Comparison of ENCODE assay signal across 8 cellular contexts in genomic region chr9:91948423-91949292, GRCh38. TPM values are rescaled to one million over a fixed set of nuclear protein-coding genes. Genes with fewer than 3 reads are reported as not detected.
DNase-seq lines count a peak whose midpoint lies in the region; ATAC-seq and TF ChIP-seq lines count a peak whose summit lies in the region.

No MANE protein-coding gene starts in this region.

- H3K27me3 ChIP-seq in HCT116 (ENCODE audit: insufficient read depth, low read length) (no peaks in the 10 kb centered on the region), WERI-Rb-1 (ENCODE audit: insufficient read depth, low read depth, severe bottlenecking) (no peaks in the 10 kb centered on the region), fibroblast of lung (ENCODE audit: control insufficient read depth, insufficient read depth, low read length) (no peaks in the 10 kb centered on the region), neural progenitor cell (peaks cover 23% of the 10 kb centered on the region)

- intact Hi-C loops in HCT116 (cut with micrococcal nuclease): no loop called here

- TF ChIP-seq RAD21 in HCT116 (IDR thresholded peaks at IDR 0.05; ENCODE audit: low read depth): no peak

- H3K9ac ChIP-seq in HCT116 (ENCODE audit: low read length) (peak overlapping the region; percentile 73), fibroblast of lung (ENCODE audit: insufficient read depth, low read length) (peak overlapping the region; percentile 61), neural progenitor cell (peak overlapping the region; percentile 60)

- H3K4me1 Mint-ChIP-seq in neural progenitor cell: peaks cover 39% of the 10 kb centered on the region

- RAD21 ChIA-PET in HCT116 (lab: Charles Lee; ENCODE audit: low non-redundant PET in 1 of 2, low total read pairs in 2 of 2, uncharacterized antibody in 2 of 2, unreplicated experiment in 2 of 2): interaction anchor here in 1 of 2 experiments (0.9 kb wide), 1 partner anchor 190 kb away, joined by 3 read pairs; no protein-coding TSS in a partner anchor

- H3F3A ChIP-seq in neural progenitor cell (ENCODE audit: low read depth): peaks cover 27% of the 10 kb centered on the region

- H3K36me3 ChIP-seq in HCT116 (ENCODE audit: control insufficient read depth in 1 of 2, insufficient read depth in 2 of 2, low read length in 2 of 2): no peaks in the 10 kb centered on the region
- H3K36me3 ChIP-seq in WERI-Rb-1: no peaks in the 10 kb centered on the region
- no peaks in the 10 kb centered on the region for H3K36me3 ChIP-seq in fibroblast of lung (ENCODE audit: control insufficient read depth, insufficient read depth, low read length)
- H3K36me3 ChIP-seq in neural progenitor cell: no peaks in the 10 kb centered on the region

- TF ChIP-seq POLR2A in HCT116 (IDR thresholded peaks at IDR 0.05; ENCODE audit: borderline replicate concordance, extremely low read depth, insufficient read depth, insufficient read length) (no peak), GM18505 (IDR thresholded peaks at IDR 0.05; ENCODE audit: borderline replicate concordance, extremely low read depth, insufficient read depth, insufficient read length) (no peak)

- no peaks in the 10 kb centered on the region for H3K9me3 ChIP-seq in HCT116 (ENCODE audit: control insufficient read depth in 1 of 2, insufficient read depth in 1 of 2, low read depth in 1 of 2, low read length in 2 of 2)
- no peaks in the 10 kb centered on the region for H3K9me3 ChIP-seq in WERI-Rb-1 (ENCODE audit: severe bottlenecking)
- no peaks in the 10 kb centered on the region for H3K9me3 ChIP-seq in fibroblast of lung (ENCODE audit: control insufficient read depth, insufficient read depth, low read depth, low read length)
- H3K9me3 ChIP-seq in neural progenitor cell (ENCODE audit: low read depth): no peaks in the 10 kb centered on the region

- H4K20me1 ChIP-seq in HCT116 (ENCODE audit: insufficient read depth) (no peaks in the 10 kb centered on the region), fibroblast of lung (ENCODE audit: control insufficient read depth, extremely low read depth, insufficient read depth, low read length) (no peaks in the 10 kb centered on the region), neural progenitor cell (ENCODE audit: low read depth) (peaks cover 49% of the 10 kb centered on the region)

- H3K27ac Mint-ChIP-seq in neural progenitor cell: no peak overlapping the region

- H3K4me3 Mint-ChIP-seq in neural progenitor cell: peak overlapping the region; percentile 93

- peak overlapping the region; percentile 78 for H3K27ac ChIP-seq in HCT116 (ENCODE audit: low read depth, low read length)
- H3K27ac ChIP-seq in WERI-Rb-1: peak overlapping the region; percentile 78
- no peak overlapping the region for H3K27ac ChIP-seq in fibroblast of lung (ENCODE audit: insufficient read depth, low read length)
- H3K27ac ChIP-seq in neural progenitor cell: no peak overlapping the region

- H3K27me3 Mint-ChIP-seq in neural progenitor cell (ENCODE audit: insufficient read depth, low read depth): peaks cover 4% of the 10 kb centered on the region

- H3K79me2 ChIP-seq in HCT116 (ENCODE audit: insufficient read depth, low read length) (peaks cover 51% of the 10 kb centered on the region), fibroblast of lung (ENCODE audit: control insufficient read depth, insufficient read depth, low read length) (peaks cover 2% of the 10 kb centered on the region), neural progenitor cell (ENCODE audit: low read depth) (peaks cover 63% of the 10 kb centered on the region)

- BruUV-seq in HCT116 (replicated peaks; lab: Mats Ljungman, UMichigan): no TSS peak

- POLR2A ChIA-PET in AG04449 (lab: Yijun Ruan, JAX) (no interaction called here), HCT116 (lab: Charles Lee) (interaction anchor here (0.8 kb wide), 1 partner anchor 14 kb away, joined by 4 read pairs; no protein-coding TSS in a partner anchor)

- peak; percentile 35 for TF ChIP-seq CTCF in AG04449 (IDR thresholded peaks at IDR 0.05; ENCODE audit: insufficient read depth, low read length, missing control alignments)
- TF ChIP-seq CTCF in HCT116 (IDR thresholded peaks at IDR 0.05 in 2 of 3, conservative IDR thresholded peaks at IDR 0.05 in 1 of 3; ENCODE audit: borderline replicate concordance in 1 of 3, insufficient read depth in 1 of 3, low read depth in 2 of 3, low read length in 2 of 3): peak in 2 of 3 experiments; percentile 27 to 38; a peak in 2 of 6 replicates
- no peak for TF ChIP-seq CTCF in WERI-Rb-1 (IDR thresholded peaks at IDR 0.05; ENCODE audit: low read depth, low read length)
- peak; percentile 5 to 27 for TF ChIP-seq CTCF in fibroblast of lung (conservative IDR thresholded peaks at IDR 0.05 in 1 of 2, IDR thresholded peaks at IDR 0.05 in 1 of 2; ENCODE audit: low read depth in 1 of 2, low read length in 2 of 2)
- TF ChIP-seq CTCF in neural progenitor cell (IDR thresholded peaks at IDR 0.05): peak; percentile 29

- H3K4me1 ChIP-seq in HCT116 (ENCODE audit: control insufficient read depth in 1 of 2, insufficient read depth in 2 of 2, low read length in 2 of 2) (peaks cover 11 to 15% of the 10 kb centered on the region in 2 experiments), fibroblast of lung (ENCODE audit: control insufficient read depth, extremely low read depth, insufficient read depth, low read length) (peaks cover 3% of the 10 kb centered on the region), neural progenitor cell (peaks cover 38% of the 10 kb centered on the region)

- H3K9me2 ChIP-seq in HCT116 (ENCODE audit: insufficient read depth): no peaks in the 10 kb centered on the region

- H2AFZ ChIP-seq in HCT116 (ENCODE audit: low read depth, low read length, poor library complexity, severe bottlenecking): peak overlapping the region; percentile 64
- H2AFZ ChIP-seq in fibroblast of lung (ENCODE audit: low read length): no peak overlapping the region
- H2AFZ ChIP-seq in neural progenitor cell (replicated peaks): peak overlapping the region; percentile 74

- DNase-seq in AG04449 (ENCODE audit: low read depth, low spot score): no peak
- DNase-seq in HCT116 (ENCODE audit: low read depth, low spot score): peak; percentile 65
- peak; percentile 75 for DNase-seq in WERI-Rb-1
- DNase-seq in fibroblast of lung (ENCODE audit: low read depth in 2 of 2): peak; percentile 37 to 50
- peak; percentile 87 for DNase-seq in neural progenitor cell (ENCODE audit: low spot score)
- DNase-seq in NOMO-1 treated with DMSO at 0.1 percent for 48 hours (lab: John Stamatoyannopoulos, UW; ENCODE audit: unreplicated experiment): no peak

- H3K4me3 ChIP-seq in AG04449 (ENCODE audit: low read depth, low read length) (peak overlapping the region; percentile 60), HCT116 (replicated peaks in 1 of 2; ENCODE audit: low read depth in 1 of 2, low read length in 2 of 2) (peak overlapping the region; percentile 80 to 84), WERI-Rb-1 (ENCODE audit: low read depth, low read length) (peak overlapping the region; percentile 92), fibroblast of lung (replicated peaks in 1 of 4; ENCODE audit: control extremely low read depth in 1 of 4, insufficient read depth in 1 of 4, low read depth in 3 of 4, low read length in 4 of 4) (peak overlapping the region; percentile 63 to 86 (median 70)), neural progenitor cell (peak overlapping the region; percentile 70)

- peak; percentile 80 for ATAC-seq in HCT116
- no peak for ATAC-seq in HG03432 (IDR thresholded peaks at IDR 0.05; ENCODE audit: unreplicated experiment)
- no peak for ATAC-seq in GM18505 (IDR thresholded peaks at IDR 0.05; ENCODE audit: unreplicated experiment)

- H3K36me3 Mint-ChIP-seq in neural progenitor cell: peaks cover 8% of the 10 kb centered on the region

- peaks cover under 1% of the 10 kb centered on the region for H3K9me3 Mint-ChIP-seq in neural progenitor cell

- CTCF ChIA-PET in AG04449 (lab: Yijun Ruan, JAX): interaction anchor here (0.9 to 2.7 kb wide), 2 partner anchors 40 to 175 kb away, joined by 3 to 9 read pairs; no protein-coding TSS in a partner anchor
- CTCF ChIA-PET in HCT116 (lab: Charles Lee): interaction anchor here (0.7 to 2.1 kb wide), 5 partner anchors 9 to 190 kb away, joined by 3 to 11 read pairs (median 3); no protein-coding TSS in a partner anchor

- peak overlapping the region; percentile 95 for H3K4me2 ChIP-seq in HCT116 (ENCODE audit: low read length)
- peak overlapping the region; percentile 88 for H3K4me2 ChIP-seq in fibroblast of lung (ENCODE audit: extremely low read depth, insufficient read depth, low read length)
- peak overlapping the region; percentile 97 for H3K4me2 ChIP-seq in neural progenitor cell

TF ChIP-seq in HCT116, 20 proteins besides CTCF, POLR2A, EP300 and RAD21 (continues in another document):
- peak; percentile 43; the same call in 1 of the 2 replicates for TF ChIP-seq SIN3A (IDR thresholded peaks at IDR 0.05; ENCODE audit: low read depth)
- no peak for TF ChIP-seq ELF1 (IDR thresholded peaks at IDR 0.05; ENCODE audit: borderline replicate concordance, low read depth)
- no peak for TF ChIP-seq TCF7L2 (IDR thresholded peaks at IDR 0.05; ENCODE audit: borderline replicate concordance, extremely low read depth, insufficient read depth, insufficient read length)
- TF ChIP-seq JUND (IDR thresholded peaks at IDR 0.05): no peak
- TF ChIP-seq SP1 (IDR thresholded peaks at IDR 0.05; ENCODE audit: low read depth): no peak
- TF ChIP-seq, protein P1, sequence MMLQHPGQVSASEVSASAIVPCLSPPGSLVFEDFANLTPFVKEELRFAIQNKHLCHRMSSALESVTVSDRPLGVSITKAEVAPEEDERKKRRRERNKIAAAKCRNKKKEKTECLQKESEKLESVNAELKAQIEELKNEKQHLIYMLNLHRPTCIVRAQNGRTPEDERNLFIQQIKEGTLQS (IDR thresholded peaks at IDR 0.05): no peak
- peak; percentile 13; the same call in 1 of the 2 replicates for TF ChIP-seq ZFX (IDR thresholded peaks at IDR 0.05)

RNA-seq across cellular contexts. Expression of gene ROR2, which starts 1.4 kb away (rescaled TPM):
- total RNA-seq in HCT116 (2021; ENCODE audit: unreplicated experiment): 15.7 TPM
- polyA plus RNA-seq in HCT116 (2012): 11.3 and 13.2 TPM in 2 replicates
- total RNA-seq in fibroblast of lung: 27.9 and 39.5 TPM in 2 replicates
- 2.3 and 10.9 TPM in 2 replicates for polyA plus RNA-seq in fibroblast of lung
- polyA plus RNA-seq in fibroblast of lung (2012): 2.9 and 15.6 TPM in 2 replicates
- 8.7 and 34.6 TPM in 2 replicates for polyA minus RNA-seq in fibroblast of lung (ENCODE audit: low replicate concordance)
- total RNA-seq in neural progenitor cell (ENCODE audit: low replicate concordance): 20.1 and 32.7 TPM in 2 replicates

Comparison
In these comparisons a context has a peak if more than half of its experiments do, and no peak if none do; other contexts are left out.
1. DNase-seq: peak in HCT116 (single experiment), WERI-Rb-1 (single experiment), fibroblast of lung (2 of 2) and neural progenitor cell (single experiment); none in AG04449 (single experiment) and NOMO-1 treated with DMSO at 0.1 percent for 48 hours (single experiment).
2. H3K27ac ChIP-seq: peak in HCT116 (single experiment) and WERI-Rb-1 (single experiment); none in fibroblast of lung (single experiment) and neural progenitor cell (single experiment).
3. Peak in every context shown above with its lines, with median percentiles within 50 percentile points of each other: H3K4me3 ChIP-seq, H3K4me2 ChIP-seq and H3K9ac ChIP-seq.